Comparison of ENCODE assay signal across 9 cellular contexts in the genomic region with DNA sequence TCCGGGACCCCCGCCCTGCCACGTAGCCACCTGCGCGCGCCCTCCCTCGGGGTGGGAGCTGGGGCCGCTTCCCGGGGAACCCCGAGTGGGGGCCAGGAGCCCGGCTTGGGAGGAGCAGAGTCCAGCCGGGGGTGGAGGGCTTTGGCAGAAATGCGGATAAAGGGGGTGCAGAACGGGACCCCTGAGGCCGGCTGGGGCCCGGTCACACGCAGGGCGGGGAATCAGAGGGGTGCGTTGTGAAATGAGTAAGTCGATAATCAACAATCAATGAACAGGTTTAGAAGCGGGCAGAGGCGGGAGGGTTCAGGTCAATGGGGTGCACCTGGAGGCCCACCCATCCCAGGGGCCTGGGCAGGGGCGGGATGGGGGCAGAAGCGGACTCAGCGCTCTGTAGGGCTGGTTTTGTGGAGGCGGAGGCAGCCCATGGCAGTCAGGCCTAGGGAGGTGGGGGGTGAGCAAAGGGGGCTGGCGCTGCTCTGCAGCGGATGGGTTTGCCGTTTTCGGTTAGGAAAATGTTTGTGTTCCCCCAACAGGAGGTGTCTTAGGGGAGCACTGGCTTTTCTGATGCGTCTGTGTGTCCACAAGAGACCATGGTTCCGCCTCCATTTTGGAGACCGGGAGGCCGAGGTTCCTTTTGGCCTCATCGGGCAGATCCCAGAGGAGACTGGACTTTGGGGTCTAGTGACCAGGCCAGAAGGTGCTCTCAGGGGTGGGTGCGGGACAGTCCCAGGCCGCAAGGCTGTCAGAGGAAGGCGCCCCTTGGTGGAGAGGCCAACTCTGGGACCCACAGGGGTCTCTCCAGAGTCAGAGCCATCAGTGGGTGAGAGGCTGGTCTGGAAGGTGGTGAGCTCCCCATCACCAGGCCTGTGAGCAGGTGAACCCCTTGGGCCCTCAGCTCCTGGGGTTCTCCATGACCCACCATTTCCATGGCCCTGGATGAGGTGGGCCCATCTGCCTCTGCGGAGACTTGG. TPM values are rescaled to one million over a fixed set of nuclear protein-coding genes. Genes with fewer than 3 reads are reported as not detected.
A peak's percentile ranks its signal among the peaks of the same experiment; 100 is the strongest.
DNase-seq lines count a peak whose midpoint lies in the region; ATAC-seq, FAIRE-seq and TF ChIP-seq lines count a peak whose summit lies in the region.
"Had no signal": no experiment of that assay in that cellular context is flagged by ENCODE, and none has a peak within 500 bp of the region (broad histone marks: within the 10 kb centered on the region; RNA-seq: fewer than 3 reads in every experiment).

No MANE protein-coding gene starts in this region.

- no peak for ATAC-seq in HepG2
- ATAC-seq in right lobe of liver: no peak
- no peak for ATAC-seq in HG03521 (IDR thresholded peaks at IDR 0.05; ENCODE audit: unreplicated experiment)
- ATAC-seq in GM21381 (IDR thresholded peaks at IDR 0.05; ENCODE audit: unreplicated experiment): no peak

- H3K9ac ChIP-seq in HepG2 (ENCODE audit: insufficient read depth, low read depth, low read length): no peak overlapping the region

- peaks cover 11% of the 10 kb centered on the region for H3K36me3 Mint-ChIP-seq in brain

- intact Hi-C loops in HepG2 (cut with micrococcal nuclease; ENCODE audit: unreplicated experiment): no loop called here
- intact Hi-C loops in right lobe of liver (cut with DNase I): no loop called here
- intact Hi-C loops in vagina (cut with DNase I): no loop called here

- TF ChIP-seq POLR2A in HepG2 (IDR thresholded peaks at IDR 0.05; ENCODE audit: insufficient read depth in 1 of 2, low read depth in 2 of 2, low read length in 2 of 2): no peak
- no peak for TF ChIP-seq POLR2A in right lobe of liver (IDR thresholded peaks at IDR 0.05)
- no peak for TF ChIP-seq POLR2A in vagina (IDR thresholded peaks at IDR 0.05)

- CTCF ChIA-PET in HepG2 (lab: Yijun Ruan, JAX; ENCODE audit: low intra/inter-chr PET ratio, low total read pairs) (no interaction called here), HEK293T (lab: Yijun Ruan, JAX) (no interaction called here)

- no peaks in the 10 kb centered on the region for H3K79me2 ChIP-seq in HepG2 (ENCODE audit: insufficient read depth, low read length)

- no peaks in the 10 kb centered on the region for H3K36me3 ChIP-seq in HepG2 (replicated peaks in 1 of 2; ENCODE audit: control insufficient read depth in 1 of 2, insufficient read depth in 2 of 2, low read length in 2 of 2)
- H3K36me3 ChIP-seq in right lobe of liver: no peaks in the 10 kb centered on the region
- no peaks in the 10 kb centered on the region for H3K36me3 ChIP-seq in mesodermal cell (ENCODE audit: control insufficient read depth, insufficient read depth, low read length)
- no peaks in the 10 kb centered on the region for H3K36me3 ChIP-seq in vagina

- peaks cover 11% of the 10 kb centered on the region for H3K4me1 Mint-ChIP-seq in brain

- peak overlapping the region; percentile 58 for H3K4me2 ChIP-seq in HepG2 (ENCODE audit: low read depth, low read length)

- in situ Hi-C loops in HepG2 (cut with HindIII; ENCODE audit: extremely low pct_ligation_motif_present, low pct_unique_long_range_greater_than_20kb): no loop called here

- no peaks in the 10 kb centered on the region for H4K20me1 ChIP-seq in HepG2 (ENCODE audit: insufficient read depth, low read length)

- H3K9me3 ChIP-seq in HepG2 (ENCODE audit: low read length) (no peaks in the 10 kb centered on the region), right lobe of liver (no peaks in the 10 kb centered on the region), mesodermal cell (ENCODE audit: control insufficient read depth, low read length) (no peaks in the 10 kb centered on the region), vagina (no peaks in the 10 kb centered on the region)

- no peak for TF ChIP-seq RAD21 in HepG2 (CRISPR knock-in tag; IDR thresholded peaks at IDR 0.05)

- BruUV-seq in HepG2 (replicated peaks; lab: Mats Ljungman, UMichigan): no TSS peak

- no peak overlapping the region for H3K27ac ChIP-seq in HepG2 (ENCODE audit: extremely low read length, insufficient read depth, low read length)
- H3K27ac ChIP-seq in right lobe of liver: no peak overlapping the region
- no peak overlapping the region for H3K27ac ChIP-seq in mesodermal cell (ENCODE audit: low read depth, low read length, severe bottlenecking)
- H3K27ac ChIP-seq in vagina: peak overlapping the region; percentile 45

- TF ChIP-seq EP300 in HepG2 (IDR thresholded peaks at IDR 0.05; ENCODE audit: low read depth in 2 of 2, low read length in 2 of 2): no peak
- TF ChIP-seq EP300 in HepG2 (CRISPR knock-in tag; IDR thresholded peaks at IDR 0.05; ENCODE audit: borderline replicate concordance): no peak

- POLR2A ChIA-PET in HepG2 (lab: Yijun Ruan, JAX) (interaction anchor here (1.4 kb wide), 1 partner anchor 17 kb away, joined by 4 read pairs; no protein-coding TSS in a partner anchor), HEK293T (lab: Yijun Ruan, JAX) (interaction anchor here (0.9 kb wide), 1 partner anchor 63 kb away, joined by 3 read pairs; a partner anchor contains a TSS)

- H2AFZ ChIP-seq in HepG2 (ENCODE audit: low read length): no peak overlapping the region

- FAIRE-seq in HepG2 (lab: Jason Lieb, UNC): no peak

- peak overlapping the region; percentile 78 to 83 (median 82) for H3K4me3 Mint-ChIP-seq in brain

- peaks cover 22 to 58% of the 10 kb centered on the region in 2 experiments for H3K27me3 ChIP-seq in HepG2 (ENCODE audit: control insufficient read depth in 1 of 2, insufficient read depth in 2 of 2, low read length in 2 of 2)
- peaks cover 0 to 8% of the 10 kb centered on the region in 2 donors for H3K27me3 ChIP-seq in right lobe of liver
- no peaks in the 10 kb centered on the region for H3K27me3 ChIP-seq in vagina

- H3K4me3 ChIP-seq in HepG2 (replicated peaks in 1 of 3; ENCODE audit: insufficient read depth in 1 of 3, low read depth in 2 of 3, low read length in 3 of 3): peak overlapping the region; percentile 36 to 73 (median 49); a peak in 4 of 6 replicates
- no peak overlapping the region for H3K4me3 ChIP-seq in right lobe of liver
- peak overlapping the region; percentile 32 for H3K4me3 ChIP-seq in mesodermal cell (ENCODE audit: extremely low read depth, insufficient read depth, low read length, poor library complexity, severe bottlenecking)
- peak overlapping the region; percentile 35 to 44 for H3K4me3 ChIP-seq in vagina

- peak overlapping the region in 4 of 5 experiments; percentile 78 to 94 (median 82) for H3K27ac Mint-ChIP-seq in brain

- peaks cover 35% of the 10 kb centered on the region for H3K4me1 ChIP-seq in HepG2 (ENCODE audit: insufficient read depth, low read length)
- no peaks in the 10 kb centered on the region for H3K4me1 ChIP-seq in right lobe of liver
- peaks cover 13% of the 10 kb centered on the region for H3K4me1 ChIP-seq in mesodermal cell (ENCODE audit: control insufficient read depth, insufficient read depth, low read length, poor library complexity, severe bottlenecking)
- peaks cover 41% of the 10 kb centered on the region for H3K4me1 ChIP-seq in vagina

- H3K27me3 Mint-ChIP-seq in brain: peaks cover 7% of the 10 kb centered on the region

- 20% methylated on average over 24 of the region's 39 CpGs for WGBS in HepG2 (ENCODE audit: low lambda C conversion rate)
- 8% methylated on average over 12 of the region's 39 CpGs for WGBS in right lobe of liver (ENCODE audit: insufficient coverage, low coverage, low lambda C conversion rate, missing lambda C conversion rate)
- WGBS in mesodermal cell (ENCODE audit: insufficient coverage in 2 of 2), 2 experiments: 37 to 51% methylated on average over 28 to 30 of the region's 39 CpGs

- peaks cover 0 to 6% (median 0%) of the 10 kb centered on the region in 5 experiments for H3K9me3 Mint-ChIP-seq in brain

- DNase-seq in HepG2 (ENCODE audit: low spot score) (no peak), right lobe of liver (no peak), vagina (ENCODE audit: extremely low spot score in 2 of 2) (no peak), HEK293T (ENCODE audit: extremely low spot score) (no peak)
- DNase-seq: DND-41 had no signal

- TF ChIP-seq CTCF in HepG2 (CRISPR knock-in tag; IDR thresholded peaks at IDR 0.05): no peak
- TF ChIP-seq CTCF in right lobe of liver (IDR thresholded peaks at IDR 0.05): no peak
- TF ChIP-seq CTCF in brain (conservative IDR thresholded peaks at IDR 0.05): no peak
- no peak for TF ChIP-seq CTCF in vagina (IDR thresholded peaks at IDR 0.05)

RNA-seq across cellular contexts. Expression of a gene that starts 0.7 kb away (rescaled TPM):
- total RNA-seq in HepG2 (2016; rRNA removed; fragmentation: Illumina TruSeq; extraction: Trizol): 0.97 and 1.2 TPM in 2 replicates
- total RNA-seq in HepG2 (2016; cell fraction: cytosol; rRNA removed; fragmentation: Illumina TruSeq; extraction: Trizol; ENCODE audit: low read depth): 0.61 and 0.62 TPM in 2 replicates
- 1.0 and 1.1 TPM in 2 replicates for total RNA-seq in HepG2 (2016; cell fraction: insoluble cytoplasmic fraction; rRNA removed; fragmentation: Illumina TruSeq; extraction: Trizol)
- 1.3 and 1.6 TPM in 2 replicates for total RNA-seq in HepG2 (2016; cell fraction: membrane; rRNA removed; fragmentation: Illumina TruSeq; extraction: Trizol)
- total RNA-seq in HepG2 (2016; cell fraction: nucleus; rRNA removed; fragmentation: Illumina TruSeq; extraction: Trizol): 0.56 and 0.94 TPM in 2 replicates
- 1.8 and 2.9 TPM in 2 replicates for polyA plus RNA-seq in HepG2 (2011; rRNA removed)
- 1.7 and 2.2 TPM in 2 replicates for polyA plus RNA-seq in HepG2 (2011; cell fraction: cytosol; rRNA removed)
- 2.6 and 3.2 TPM in 2 replicates for polyA plus RNA-seq in HepG2 (2011; cell fraction: nucleus; rRNA removed)
- 1.3 and 1.7 TPM in 2 replicates for polyA plus RNA-seq in HepG2 (2012)
- polyA plus RNA-seq in HepG2 (2016; cell fraction: cytosol; fragmentation: Illumina TruSeq; extraction: Trizol; ENCODE audit: low read depth): 0.97 and 1.5 TPM in 2 replicates
- polyA plus RNA-seq in HepG2 (2016; cell fraction: insoluble cytoplasmic fraction; fragmentation: Illumina TruSeq; extraction: Trizol; ENCODE audit: low read depth): 1.7 and 2.5 TPM in 2 replicates
- 1.8 and 1.9 TPM in 2 replicates for polyA plus RNA-seq in HepG2 (2016; cell fraction: membrane; fragmentation: Illumina TruSeq; extraction: Trizol; ENCODE audit: low read depth)
- polyA plus RNA-seq in HepG2 (2016; cell fraction: nucleus; fragmentation: Illumina TruSeq; extraction: Trizol; ENCODE audit: insufficient read depth, low read depth): 1.9 and 2.0 TPM in 2 replicates
- 0.35 and 2.3 TPM in 2 replicates for polyA minus RNA-seq in HepG2 (2011; rRNA and poly(A)+ RNA removed; ENCODE audit: low replicate concordance)
- polyA minus RNA-seq in HepG2 (2011; cell fraction: cytosol; rRNA and poly(A)+ RNA removed): 1.7 and 1.8 TPM in 2 replicates
- 0.64 and 0.75 TPM in 2 replicates for polyA minus RNA-seq in HepG2 (2011; cell fraction: nucleus; rRNA and poly(A)+ RNA removed)
- total RNA-seq in right lobe of liver: 1 to 10 TPM in 1 of 6 experiments, under 1 TPM in 1, not detected in 4; 0.19 to 1.6 TPM
- 64.5 TPM for polyA plus RNA-seq in brain (ENCODE audit: insufficient read depth, low read depth, low replicate concordance)
- polyA plus RNA-seq in mesodermal cell (2013, experiment 1 of 2): 4.2 TPM
- 3.5 TPM for polyA plus RNA-seq in mesodermal cell (2013, experiment 2 of 2)
- total RNA-seq in vagina: 2.0 TPM

RNA-seq across cellular contexts. Expression of a gene that starts 18.0 kb away (rescaled TPM):
- total RNA-seq in HepG2 (2016; rRNA removed; fragmentation: Illumina TruSeq; extraction: Trizol) (25.0 and 41.6 TPM in 2 replicates), right lobe of liver (10 to 100 TPM; 13.5 to 29.5 (median 19.6) TPM), vagina (27.7 TPM)
- 28.6 and 43.2 TPM in 2 replicates for total RNA-seq in HepG2 (2016; cell fraction: cytosol; rRNA removed; fragmentation: Illumina TruSeq; extraction: Trizol; ENCODE audit: low read depth)
- total RNA-seq in HepG2 (2016; cell fraction: insoluble cytoplasmic fraction; rRNA removed; fragmentation: Illumina TruSeq; extraction: Trizol): 19.6 and 44.5 TPM in 2 replicates
- 45.1 and 60.0 TPM in 2 replicates for total RNA-seq in HepG2 (2016; cell fraction: membrane; rRNA removed; fragmentation: Illumina TruSeq; extraction: Trizol)
- total RNA-seq in HepG2 (2016; cell fraction: nucleus; rRNA removed; fragmentation: Illumina TruSeq; extraction: Trizol): 30.3 and 32.7 TPM in 2 replicates
- polyA plus RNA-seq in HepG2 (2011; rRNA removed) (33.6 and 34.2 TPM in 2 replicates), brain (ENCODE audit: insufficient read depth, low read depth, low replicate concordance) (93.6 TPM)
- 39.9 and 48.2 TPM in 2 replicates for polyA plus RNA-seq in HepG2 (2011; cell fraction: cytosol; rRNA removed)
- 22.1 and 24.0 TPM in 2 replicates for polyA plus RNA-seq in HepG2 (2011; cell fraction: nucleus; rRNA removed)
- polyA plus RNA-seq in HepG2 (2012): 18.4 and 30.9 TPM in 2 replicates
- polyA plus RNA-seq in HepG2 (2016; cell fraction: cytosol; fragmentation: Illumina TruSeq; extraction: Trizol; ENCODE audit: low read depth): 41.4 and 52.9 TPM in 2 replicates
- 27.9 and 37.1 TPM in 2 replicates for polyA plus RNA-seq in HepG2 (2016; cell fraction: insoluble cytoplasmic fraction; fragmentation: Illumina TruSeq; extraction: Trizol; ENCODE audit: low read depth)
- polyA plus RNA-seq in HepG2 (2016; cell fraction: membrane; fragmentation: Illumina TruSeq; extraction: Trizol; ENCODE audit: low read depth): 50.5 and 57.8 TPM in 2 replicates
- 65.1 and 70.7 TPM in 2 replicates for polyA plus RNA-seq in HepG2 (2016; cell fraction: nucleus; fragmentation: Illumina TruSeq; extraction: Trizol; ENCODE audit: insufficient read depth, low read depth)
- 38.4 and 71.1 TPM in 2 replicates for polyA minus RNA-seq in HepG2 (2011; rRNA and poly(A)+ RNA removed; ENCODE audit: low replicate concordance)
- polyA minus RNA-seq in HepG2 (2011; cell fraction: cytosol; rRNA and poly(A)+ RNA removed): 13.8 and 15.1 TPM in 2 replicates
- polyA minus RNA-seq in HepG2 (2011; cell fraction: nucleus; rRNA and poly(A)+ RNA removed): 8.5 and 9.3 TPM in 2 replicates
- 22.7 TPM for polyA plus RNA-seq in mesodermal cell (2013, experiment 1 of 2)
- 16.6 TPM for polyA plus RNA-seq in mesodermal cell (2013, experiment 2 of 2)

RNA-seq across cellular contexts. Expression of a gene that starts 19.4 kb away (rescaled TPM):
- total RNA-seq in HepG2 (2016; rRNA removed; fragmentation: Illumina TruSeq; extraction: Trizol) (1.4 and 1.7 TPM in 2 replicates), right lobe of liver (1 to 10 TPM; 1.3 to 3.7 (median 2.3) TPM), vagina (2.0 TPM)
- total RNA-seq in HepG2 (2016; cell fraction: cytosol; rRNA removed; fragmentation: Illumina TruSeq; extraction: Trizol; ENCODE audit: low read depth): 1.3 and 2.3 TPM in 2 replicates
- 1.3 and 1.7 TPM in 2 replicates for total RNA-seq in HepG2 (2016; cell fraction: insoluble cytoplasmic fraction; rRNA removed; fragmentation: Illumina TruSeq; extraction: Trizol)
- total RNA-seq in HepG2 (2016; cell fraction: membrane; rRNA removed; fragmentation: Illumina TruSeq; extraction: Trizol): 2.6 and 3.1 TPM in 2 replicates
- 1.5 TPM in 2 replicates for total RNA-seq in HepG2 (2016; cell fraction: nucleus; rRNA removed; fragmentation: Illumina TruSeq; extraction: Trizol)
- polyA plus RNA-seq in HepG2 (2011; rRNA removed) (3.3 and 3.9 TPM in 2 replicates), brain (ENCODE audit: insufficient read depth, low read depth, low replicate concordance) (32.9 TPM)
- 3.1 and 3.7 TPM in 2 replicates for polyA plus RNA-seq in HepG2 (2011; cell fraction: cytosol; rRNA removed)
- 6.7 and 7.8 TPM in 2 replicates for polyA plus RNA-seq in HepG2 (2011; cell fraction: nucleus; rRNA removed)
- 2.6 and 4.5 TPM in 2 replicates for polyA plus RNA-seq in HepG2 (2012)
- polyA plus RNA-seq in HepG2 (2016; cell fraction: cytosol; fragmentation: Illumina TruSeq; extraction: Trizol; ENCODE audit: low read depth): 7.6 and 10.4 TPM in 2 replicates
- polyA plus RNA-seq in HepG2 (2016; cell fraction: insoluble cytoplasmic fraction; fragmentation: Illumina TruSeq; extraction: Trizol; ENCODE audit: low read depth): 3.9 and 5.5 TPM in 2 replicates
- 6.5 and 9.8 TPM in 2 replicates for polyA plus RNA-seq in HepG2 (2016; cell fraction: membrane; fragmentation: Illumina TruSeq; extraction: Trizol; ENCODE audit: low read depth)
- 7.6 and 8.6 TPM in 2 replicates for polyA plus RNA-seq in HepG2 (2016; cell fraction: nucleus; fragmentation: Illumina TruSeq; extraction: Trizol; ENCODE audit: insufficient read depth, low read depth)
- polyA minus RNA-seq in HepG2 (2011; rRNA and poly(A)+ RNA removed; ENCODE audit: low replicate concordance): 1.2 TPM in 1 of 2 replicates, not detected in the other
- 1.2 and 1.7 TPM in 2 replicates for polyA minus RNA-seq in HepG2 (2011; cell fraction: cytosol; rRNA and poly(A)+ RNA removed)
- polyA minus RNA-seq in HepG2 (2011; cell fraction: nucleus; rRNA and poly(A)+ RNA removed): 1.1 and 1.2 TPM in 2 replicates
- polyA plus RNA-seq in mesodermal cell (2013, experiment 1 of 2): 6.0 TPM
- 3.7 TPM for polyA plus RNA-seq in mesodermal cell (2013, experiment 2 of 2)

Comparison
In these comparisons a context has a peak if more than half of its experiments do, and no peak if none do; other contexts are left out.
1. H3K4me3 ChIP-seq: peak in HepG2 (3 of 3), mesodermal cell (single experiment) and vagina (2 of 2); none in right lobe of liver (0 of 3).